Comparison of ENCODE assay signal across 13 cellular contexts in the genomic region with DNA sequence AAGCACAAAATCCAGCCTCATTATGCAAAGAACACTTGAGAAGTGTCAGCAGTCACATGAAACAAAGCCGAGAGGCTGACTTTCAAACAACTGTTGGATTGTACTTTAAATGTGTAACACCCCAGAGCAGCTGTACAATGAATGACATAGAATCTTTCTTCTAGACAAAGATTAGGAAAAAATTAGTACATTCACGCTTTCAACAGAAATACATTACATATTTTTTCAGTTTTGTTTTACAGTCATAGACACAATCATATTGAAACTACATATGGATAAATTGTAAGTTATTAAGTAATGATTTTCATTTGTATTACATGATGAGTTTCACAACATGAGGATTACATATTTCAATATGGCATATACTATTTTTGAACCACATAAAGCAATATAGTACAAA. TPM values are rescaled to one million over a fixed set of nuclear protein-coding genes. Genes with fewer than 3 reads are reported as not detected.
DNase-seq lines count a peak whose midpoint lies in the region; ATAC-seq and TF ChIP-seq lines count a peak whose summit lies in the region.
"Had no signal": no experiment of that assay in that cellular context is flagged by ENCODE, and none has a peak within 500 bp of the region (broad histone marks: within the 10 kb centered on the region; RNA-seq: fewer than 3 reads in every experiment).

No MANE protein-coding gene starts in this region.

- no peaks in the 10 kb centered on the region for H3K9me3 Mint-ChIP-seq in activated CD4-positive, alpha-beta T cell treated with anti-CD3 and anti-CD28 coated beads for 36 hours (ENCODE audit: low read depth)

- no peaks in the 10 kb centered on the region for H3K36me3 ChIP-seq in heart left ventricle

- no peak overlapping the region for H3K27ac Mint-ChIP-seq in activated CD4-positive, alpha-beta T cell treated with anti-CD3 and anti-CD28 coated beads for 36 hours

- peak; percentile 5 for DNase-seq in activated CD4-positive, alpha-beta T cell treated with anti-CD3 and anti-CD28 coated beads for 36 hours
- DNase-seq in activated CD4-positive, alpha-beta T cell treated with anti-CD3 and anti-CD28 coated beads, Interleukin-2, amount 50 U/mL, for 1 hour, result no peak
- DNase-seq in medulla oblongata (ENCODE audit: extremely low spot score) (peak; percentile 29), heart left ventricle (no peak), OCI-M2 (lab: John Stamatoyannopoulos, UW; ENCODE audit: unreplicated experiment) (no peak), kidney tubule cell (ENCODE audit: low spot score) (no peak)
- DNase-seq: activated CD8-positive, alpha-beta memory T cell treated with anti-CD3 and anti-CD28 coated beads for 24 hours; GOT3; NCI-H446; stimulated activated CD8-positive, alpha-beta memory T cell treated with anti-CD3 and anti-CD28 coated beads, Interleukin-4, amount 100 ng/mL, for 48 hours had no signal

- CTCF ChIA-PET in activated CD4-positive, alpha-beta T cell treated with anti-CD3 and anti-CD28 coated beads for 36 hours (lab: Charles Lee), result no interaction called here

- TF ChIP-seq CTCF in heart left ventricle (IDR thresholded peaks at IDR 0.05), result no peak

- no peaks in the 10 kb centered on the region for H3K4me1 ChIP-seq in heart left ventricle

- POLR2A ChIA-PET in activated CD4-positive, alpha-beta T cell treated with anti-CD3 and anti-CD28 coated beads for 36 hours (lab: Charles Lee), result no interaction called here

- 78 to 89% (median 81%) methylated on average over 2 of the region's 2 CpGs for WGBS in heart left ventricle, 4 donors

- no peak overlapping the region for H3K4me3 Mint-ChIP-seq in activated CD4-positive, alpha-beta T cell treated with anti-CD3 and anti-CD28 coated beads for 36 hours

- no peaks in the 10 kb centered on the region for H3K36me3 Mint-ChIP-seq in activated CD4-positive, alpha-beta T cell treated with anti-CD3 and anti-CD28 coated beads for 36 hours (ENCODE audit: low read depth)

- peaks cover 39% of the 10 kb centered on the region for H3K27me3 Mint-ChIP-seq in activated CD4-positive, alpha-beta T cell treated with anti-CD3 and anti-CD28 coated beads for 36 hours

- H3K27me3 ChIP-seq in heart left ventricle, result peaks cover 0 to 6% (median 0%) of the 10 kb centered on the region in 9 donors

- H3K9me3 ChIP-seq in heart left ventricle, result no peaks in the 10 kb centered on the region

- no peak overlapping the region for H3K27ac ChIP-seq in heart left ventricle

- H3K4me1 Mint-ChIP-seq in activated CD4-positive, alpha-beta T cell treated with anti-CD3 and anti-CD28 coated beads for 36 hours, result peaks cover 9% of the 10 kb centered on the region

- intact Hi-C loops in activated CD4-positive, alpha-beta T cell treated with anti-CD3 and anti-CD28 coated beads for 36 hours (cut with DNase I, micrococcal nuclease), result loop anchor here in 1 of 2 experiments (1.0 to 2.0 kb wide), 3 partner anchors 72 to 794 kb away; no protein-coding TSS in a partner anchor
- intact Hi-C loops in heart left ventricle (cut with DNase I), result no loop called here

- H3K4me3 ChIP-seq in heart left ventricle, result no peak overlapping the region

- no peak for TF ChIP-seq POLR2A in heart left ventricle (IDR thresholded peaks at IDR 0.05)

- ATAC-seq in activated CD4-positive, alpha-beta T cell treated with anti-CD3 and anti-CD28 coated beads for 36 hours, result peak; percentile 87
- ATAC-seq in GM21528 (IDR thresholded peaks at IDR 0.05; ENCODE audit: low FRiP score, unreplicated experiment) (peak; percentile 78), HG03097 (IDR thresholded peaks at IDR 0.05; ENCODE audit: low FRiP score, unreplicated experiment) (peak; percentile 94), heart left ventricle (no peak)

RNA-seq across cellular contexts. Expression of gene AGXT2, which starts 10.6 kb away (rescaled TPM):
- not detected for total RNA-seq in activated CD4-positive, alpha-beta T cell treated with anti-CD3 and anti-CD28 coated beads for 36 hours
- not detected for total RNA-seq in heart left ventricle
- polyA plus RNA-seq in heart left ventricle, result not detected
- total RNA-seq: skeletal muscle tissue had no signal

Comparison
In these comparisons a context has a peak if more than half of its experiments do, and no peak if none do; other contexts are left out.
1. DNase-seq: peak in activated CD4-positive, alpha-beta T cell treated with anti-CD3 and anti-CD28 coated beads for 36 hours (single experiment) and medulla oblongata (single experiment); none in activated CD4-positive, alpha-beta T cell treated with anti-CD3 and anti-CD28 coated beads, Interleukin-2, amount 50 U/mL, for 1 hour (single experiment), heart left ventricle (0 of 5), OCI-M2 (single experiment) and kidney tubule cell (single experiment).
2. ATAC-seq: peak in activated CD4-positive, alpha-beta T cell treated with anti-CD3 and anti-CD28 coated beads for 36 hours (single experiment), GM21528 (single experiment) and HG03097 (single experiment); none in heart left ventricle (0 of 4).